In genomic region chr7:108222236-108222892, GRCh38 we compare ENCODE assay signal across 1 cellular context.
TF ChIP-seq lines count a peak whose summit lies in the region.

No MANE protein-coding gene starts in this region.

TF ChIP-seq in A549, 52 proteins besides CTCF, POLR2A, EP300 and RAD21:
- peak; percentile 62; the same call in 1 of the 2 replicates for TF ChIP-seq MAX (IDR thresholded peaks at IDR 0.05)
- no peak for TF ChIP-seq HMGXB4 (CRISPR knock-in tag; IDR thresholded peaks at IDR 0.05; ENCODE audit: borderline replicate concordance)
- TF ChIP-seq SMC3 (IDR thresholded peaks at IDR 0.05): 0 out of 3 replicates have a peak, but pooled peaks have one; percentile 12
- no peak for TF ChIP-seq NPAS2 (CRISPR knock-in tag; IDR thresholded peaks at IDR 0.05; ENCODE audit: borderline replicate concordance)
